ENCODE assay signal across 1 cellular context in genomic region chr21:46562964-46563607, GRCh38.
TF ChIP-seq lines count a peak whose summit lies in the region.

No MANE protein-coding gene starts in this region.

TF ChIP-seq in IMR-90, 13 proteins besides CTCF, POLR2A, EP300 and RAD21:
- TF ChIP-seq USF2 (IDR thresholded peaks at IDR 0.05; ENCODE audit: low read depth, low read length) = no peak
- TF ChIP-seq RFX5 (IDR thresholded peaks at IDR 0.05; ENCODE audit: low read depth, low read length) = no peak
- TF ChIP-seq RCOR1 (IDR thresholded peaks at IDR 0.05; ENCODE audit: insufficient replicate concordance, low read length) = no peak
- no peak for TF ChIP-seq CHD1 (IDR thresholded peaks at IDR 0.05; ENCODE audit: low read depth, low read length)
- TF ChIP-seq MXI1 (IDR thresholded peaks at IDR 0.05; ENCODE audit: borderline replicate concordance, low read depth, low read length) = no peak
- no peak for TF ChIP-seq BHLHE40 (IDR thresholded peaks at IDR 0.05; ENCODE audit: low read depth, low read length)
- TF ChIP-seq FOS (IDR thresholded peaks at IDR 0.05; ENCODE audit: low read depth, low read length) = no peak
- no peak for TF ChIP-seq CEBPB (IDR thresholded peaks at IDR 0.05; ENCODE audit: low read depth, low read length)
- no peak for TF ChIP-seq SMC3 (IDR thresholded peaks at IDR 0.05; ENCODE audit: low read depth, low read length)
- no peak for TF ChIP-seq ELK1 (IDR thresholded peaks at IDR 0.05; ENCODE audit: borderline replicate concordance, low read depth, low read length)
- no peak for TF ChIP-seq MAZ (IDR thresholded peaks at IDR 0.05; ENCODE audit: borderline replicate concordance, low read depth, low read length)
- TF ChIP-seq NFE2L2 (IDR thresholded peaks at IDR 0.05; ENCODE audit: low read depth, low read length) = no peak
- TF ChIP-seq MAFK (IDR thresholded peaks at IDR 0.05; ENCODE audit: low read depth, low read length) = no peak
